15 cellular contexts compared by ENCODE assay signal in genomic region chr20:5146302-5146653, GRCh38.
"Had no signal": no experiment of that assay in that cellular context is flagged by ENCODE, and none has a peak within 500 bp of the region (broad histone marks: within the 10 kb centered on the region; RNA-seq: fewer than 3 reads in every experiment).

No MANE protein-coding gene starts in this region.

- H3K9ac ChIP-seq: neural progenitor cell had no signal

- H3K4me2 ChIP-seq: neural progenitor cell had no signal

- H2AFZ ChIP-seq: neural progenitor cell had no signal

- H3K27ac Mint-ChIP-seq: activated naive CD8-positive, alpha-beta T cell; neural progenitor cell had no signal

- H3K4me1 ChIP-seq: foreskin keratinocyte, neural progenitor cell had no signal

- H3K9me3 ChIP-seq: colonic mucosa, ovary, sigmoid colon, stomach, testis had no signal

- H3K36me3 ChIP-seq: colonic mucosa, neural progenitor cell, ovary, sigmoid colon, stomach had no signal

- ATAC-seq: foreskin keratinocyte had no signal

- H3K4me3 Mint-ChIP-seq: brain, neural progenitor cell had no signal

- H3K27me3 Mint-ChIP-seq: activated naive CD8-positive, alpha-beta T cell; brain had no signal

- DNase-seq: activated CD4-positive, CD25-positive, alpha-beta regulatory T cell treated with anti-CD3 and anti-CD28 coated beads, Interleukin-2, amount 50 U/mL, for 72 hours; central memory CD4-positive, alpha-beta T cell; colonic mucosa; foreskin keratinocyte; kidney glomerular epithelial cell; mesendoderm; ovary; sigmoid colon; stimulated activated CD4-positive, alpha-beta T cell treated with anti-CD3 and anti-CD28 coated beads, Interleukin-1b, Interleukin-23, amount 100 ng/mL, for 48 hours; stomach; T-helper 9 cell; testis had no signal

- H3K9me3 Mint-ChIP-seq: brain, neural progenitor cell had no signal

- H3K4me3 ChIP-seq: colonic mucosa, neural progenitor cell, ovary, sigmoid colon, stomach, testis had no signal

- H3K4me1 Mint-ChIP-seq: neural progenitor cell had no signal

- H3K27ac ChIP-seq: colonic mucosa, foreskin keratinocyte, neural progenitor cell, ovary, sigmoid colon, stomach, testis had no signal

- H3K27me3 ChIP-seq: colonic mucosa, foreskin keratinocyte, neural progenitor cell, ovary, sigmoid colon, stomach, testis had no signal
